In the genomic region with DNA sequence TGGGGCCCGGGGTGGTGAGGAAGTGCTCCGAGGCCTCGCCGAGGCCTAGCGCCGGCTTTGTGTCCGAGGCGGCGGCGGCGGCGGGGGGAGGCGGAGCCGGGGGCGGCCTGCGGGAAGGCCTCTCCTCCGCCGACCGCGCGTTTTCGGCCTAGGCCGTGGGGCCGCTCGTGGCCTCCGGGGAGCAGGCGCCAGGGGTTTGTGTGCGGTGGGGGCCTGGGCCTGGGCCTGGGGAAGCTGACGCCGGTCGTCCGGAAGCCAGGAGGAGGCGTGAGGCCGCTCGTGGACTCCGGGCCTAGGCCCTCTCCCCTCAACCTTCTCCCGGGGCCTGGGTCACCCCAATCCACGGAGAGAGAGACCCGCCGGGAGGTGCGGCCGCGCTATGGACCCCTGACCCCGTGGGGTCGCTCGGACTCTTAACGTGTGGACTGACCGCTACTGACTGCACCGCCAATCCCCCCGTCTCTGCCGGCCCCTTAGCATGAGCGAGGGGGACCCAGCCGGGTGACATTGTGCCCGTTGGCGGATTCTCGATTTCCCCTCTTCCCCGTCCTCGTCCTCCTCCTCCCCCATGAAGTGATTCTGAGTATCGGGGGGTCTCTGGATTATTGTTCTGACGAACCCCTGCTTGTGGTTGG, we compare ENCODE assay signal across 1 cellular context.
TF ChIP-seq lines count a peak whose summit lies in the region.

No MANE protein-coding gene starts in this region.

TF ChIP-seq in K562, 482 proteins besides CTCF, POLR2A, EP300 and RAD21 (continued from another document and continues in another):
- TF ChIP-seq, protein P1, sequence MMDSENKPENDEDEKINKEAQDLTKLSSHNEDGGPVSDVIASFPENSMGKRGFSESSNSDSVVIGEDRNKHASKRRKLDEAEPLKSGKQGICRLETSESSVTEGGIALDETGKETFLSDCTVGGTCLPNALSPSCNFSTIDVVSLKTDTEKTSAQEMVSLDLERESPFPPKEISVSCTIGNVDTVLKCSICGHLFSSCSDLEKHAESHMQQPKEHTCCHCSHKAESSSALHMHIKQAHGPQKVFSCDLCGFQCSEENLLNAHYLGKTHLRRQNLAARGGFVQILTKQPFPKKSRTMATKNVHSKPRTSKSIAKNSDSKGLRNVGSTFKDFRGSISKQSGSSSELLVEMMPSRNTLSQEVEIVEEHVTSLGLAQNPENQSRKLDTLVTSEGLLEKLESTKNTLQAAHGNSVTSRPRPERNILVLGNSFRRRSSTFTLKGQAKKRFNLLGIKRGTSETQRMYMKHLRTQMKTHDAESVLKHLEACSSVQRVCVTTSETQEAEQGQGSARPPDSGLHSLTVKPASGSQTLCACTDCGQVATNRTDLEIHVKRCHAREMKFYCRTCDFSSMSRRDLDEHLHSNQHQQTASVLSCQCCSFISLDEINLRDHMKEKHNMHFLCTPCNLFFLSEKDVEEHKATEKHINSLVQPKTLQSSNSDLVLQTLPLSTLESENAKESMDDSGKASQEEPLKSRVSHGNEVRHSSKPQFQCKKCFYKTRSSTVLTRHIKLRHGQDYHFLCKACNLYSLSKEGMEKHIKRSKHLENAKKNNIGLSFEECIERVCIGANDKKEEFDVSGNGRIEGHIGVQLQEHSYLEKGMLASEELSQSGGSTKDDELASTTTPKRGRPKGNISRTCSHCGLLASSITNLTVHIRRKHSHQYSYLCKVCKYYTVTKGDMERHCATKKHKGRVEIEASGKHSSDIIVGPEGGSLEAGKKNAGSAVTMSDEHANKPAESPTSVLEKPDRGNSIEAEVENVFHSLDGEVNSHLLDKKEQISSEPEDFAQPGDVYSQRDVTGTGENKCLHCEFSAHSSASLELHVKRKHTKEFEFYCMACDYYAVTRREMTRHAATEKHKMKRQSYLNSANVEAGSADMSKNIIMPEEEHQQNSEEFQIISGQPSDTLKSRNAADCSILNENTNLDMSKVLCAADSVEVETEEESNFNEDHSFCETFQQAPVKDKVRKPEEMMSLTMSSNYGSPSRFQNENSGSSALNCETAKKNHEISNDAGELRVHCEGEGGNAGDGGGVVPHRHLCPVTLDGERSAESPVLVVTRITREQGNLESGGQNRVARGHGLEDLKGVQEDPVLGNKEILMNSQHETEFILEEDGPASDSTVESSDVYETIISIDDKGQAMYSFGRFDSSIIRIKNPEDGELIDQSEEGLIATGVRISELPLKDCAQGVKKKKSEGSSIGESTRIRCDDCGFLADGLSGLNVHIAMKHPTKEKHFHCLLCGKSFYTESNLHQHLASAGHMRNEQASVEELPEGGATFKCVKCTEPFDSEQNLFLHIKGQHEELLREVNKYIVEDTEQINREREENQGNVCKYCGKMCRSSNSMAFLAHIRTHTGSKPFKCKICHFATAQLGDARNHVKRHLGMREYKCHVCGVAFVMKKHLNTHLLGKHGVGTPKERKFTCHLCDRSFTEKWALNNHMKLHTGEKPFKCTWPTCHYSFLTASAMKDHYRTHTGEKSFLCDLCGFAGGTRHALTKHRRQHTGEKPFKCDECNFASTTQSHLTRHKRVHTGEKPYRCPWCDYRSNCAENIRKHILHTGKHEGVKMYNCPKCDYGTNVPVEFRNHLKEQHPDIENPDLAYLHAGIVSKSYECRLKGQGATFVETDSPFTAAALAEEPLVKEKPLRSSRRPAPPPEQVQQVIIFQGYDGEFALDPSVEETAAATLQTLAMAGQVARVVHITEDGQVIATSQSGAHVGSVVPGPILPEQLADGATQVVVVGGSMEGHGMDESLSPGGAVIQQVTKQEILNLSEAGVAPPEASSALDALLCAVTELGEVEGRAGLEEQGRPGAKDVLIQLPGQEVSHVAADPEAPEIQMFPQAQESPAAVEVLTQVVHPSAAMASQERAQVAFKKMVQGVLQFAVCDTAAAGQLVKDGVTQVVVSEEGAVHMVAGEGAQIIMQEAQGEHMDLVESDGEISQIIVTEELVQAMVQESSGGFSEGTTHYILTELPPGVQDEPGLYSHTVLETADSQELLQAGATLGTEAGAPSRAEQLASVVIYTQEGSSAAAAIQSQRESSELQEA (IDR thresholded peaks at IDR 0.05; ENCODE audit: low read depth), result no peak
- TF ChIP-seq KDM4B (IDR thresholded peaks at IDR 0.05; ENCODE audit: borderline replicate concordance in 2 of 2, low read depth in 1 of 2) (no peak), LCOR (CRISPR knock-in tag; IDR thresholded peaks at IDR 0.05) (0 out of 2 replicates have a peak, but pooled peaks have one; percentile 3), RBM39 (optimal IDR thresholded peaks at IDR 0.05; ENCODE audit: low read depth, low read length) (no peak), NFATC3 (IDR thresholded peaks at IDR 0.05) (no peak), ZNF717 (CRISPR knock-in tag; IDR thresholded peaks at IDR 0.05) (no peak), NR4A1 (CRISPR knock-in tag; IDR thresholded peaks at IDR 0.05) (no peak), NR4A1 (tag; IDR thresholded peaks at IDR 0.05) (no peak), E2F6 (IDR thresholded peaks at IDR 0.05; ENCODE audit: borderline replicate concordance in 1 of 2, extremely low read depth in 1 of 2, insufficient read depth in 1 of 2, insufficient read length in 1 of 2, low read depth in 1 of 2, low read length in 1 of 2, poor library complexity in 1 of 2, severe bottlenecking in 1 of 2) (peak in 1 of 2 experiments; percentile 14), TRIM28 (IDR thresholded peaks at IDR 0.05) (no peak), CAMTA2 (CRISPR knock-in tag; conservative IDR thresholded peaks at IDR 0.05) (no peak), SMAD1 (IDR thresholded peaks at IDR 0.05; ENCODE audit: low read depth, low read length, partially characterized antibody) (no peak), CHCHD3 (CRISPR knock-in tag; IDR thresholded peaks at IDR 0.05) (no peak), SAFB2 (IDR thresholded peaks at IDR 0.05; ENCODE audit: borderline replicate concordance, low read depth, low read length, severe bottlenecking) (no peak), KDM1A (IDR thresholded peaks at IDR 0.05) (no peak), ZNF217 (CRISPR knock-in tag; IDR thresholded peaks at IDR 0.05) (no peak), HDGF (IDR thresholded peaks at IDR 0.05) (no peak), RHOXF2B (CRISPR knock-in tag; conservative IDR thresholded peaks at IDR 0.05) (no peak), ZZZ3 (IDR thresholded peaks at IDR 0.05) (no peak), ZNF695 (CRISPR knock-in tag; IDR thresholded peaks at IDR 0.05) (no peak), STAG1 (CRISPR knock-in tag; IDR thresholded peaks at IDR 0.05; ENCODE audit: borderline replicate concordance) (0 out of 2 replicates have a peak, but pooled peaks have one; percentile 25), NR3C1 (CRISPR knock-in tag; IDR thresholded peaks at IDR 0.05) (0 out of 2 replicates have a peak, but pooled peaks have one; percentile 28), NR1H2 (CRISPR knock-in tag; IDR thresholded peaks at IDR 0.05) (no peak), HDAC8 (tag; IDR thresholded peaks at IDR 0.05) (no peak), BMI1 (IDR thresholded peaks at IDR 0.05; ENCODE audit: low read length) (no peak), ZNF445 (CRISPR knock-in tag; IDR thresholded peaks at IDR 0.05; ENCODE audit: low read depth) (no peak), MTA3 (IDR thresholded peaks at IDR 0.05; ENCODE audit: borderline replicate concordance) (no peak), TARDBP (IDR thresholded peaks at IDR 0.05) (no peak), ETV6 (IDR thresholded peaks at IDR 0.05; ENCODE audit: borderline replicate concordance in 1 of 2, low read depth in 2 of 2, low read length in 1 of 2) (no peak), ETV6 (CRISPR knock-in tag; IDR thresholded peaks at IDR 0.05; ENCODE audit: borderline replicate concordance) (no peak), NFE2L1 (tag; IDR thresholded peaks at IDR 0.05; ENCODE audit: borderline replicate concordance, low read depth) (no peak)
- TF ChIP-seq, protein P2, sequence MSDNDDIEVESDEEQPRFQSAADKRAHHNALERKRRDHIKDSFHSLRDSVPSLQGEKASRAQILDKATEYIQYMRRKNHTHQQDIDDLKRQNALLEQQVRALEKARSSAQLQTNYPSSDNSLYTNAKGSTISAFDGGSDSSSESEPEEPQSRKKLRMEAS (CRISPR knock-in tag; IDR thresholded peaks at IDR 0.05), result no peak
- TF ChIP-seq, protein P3, sequence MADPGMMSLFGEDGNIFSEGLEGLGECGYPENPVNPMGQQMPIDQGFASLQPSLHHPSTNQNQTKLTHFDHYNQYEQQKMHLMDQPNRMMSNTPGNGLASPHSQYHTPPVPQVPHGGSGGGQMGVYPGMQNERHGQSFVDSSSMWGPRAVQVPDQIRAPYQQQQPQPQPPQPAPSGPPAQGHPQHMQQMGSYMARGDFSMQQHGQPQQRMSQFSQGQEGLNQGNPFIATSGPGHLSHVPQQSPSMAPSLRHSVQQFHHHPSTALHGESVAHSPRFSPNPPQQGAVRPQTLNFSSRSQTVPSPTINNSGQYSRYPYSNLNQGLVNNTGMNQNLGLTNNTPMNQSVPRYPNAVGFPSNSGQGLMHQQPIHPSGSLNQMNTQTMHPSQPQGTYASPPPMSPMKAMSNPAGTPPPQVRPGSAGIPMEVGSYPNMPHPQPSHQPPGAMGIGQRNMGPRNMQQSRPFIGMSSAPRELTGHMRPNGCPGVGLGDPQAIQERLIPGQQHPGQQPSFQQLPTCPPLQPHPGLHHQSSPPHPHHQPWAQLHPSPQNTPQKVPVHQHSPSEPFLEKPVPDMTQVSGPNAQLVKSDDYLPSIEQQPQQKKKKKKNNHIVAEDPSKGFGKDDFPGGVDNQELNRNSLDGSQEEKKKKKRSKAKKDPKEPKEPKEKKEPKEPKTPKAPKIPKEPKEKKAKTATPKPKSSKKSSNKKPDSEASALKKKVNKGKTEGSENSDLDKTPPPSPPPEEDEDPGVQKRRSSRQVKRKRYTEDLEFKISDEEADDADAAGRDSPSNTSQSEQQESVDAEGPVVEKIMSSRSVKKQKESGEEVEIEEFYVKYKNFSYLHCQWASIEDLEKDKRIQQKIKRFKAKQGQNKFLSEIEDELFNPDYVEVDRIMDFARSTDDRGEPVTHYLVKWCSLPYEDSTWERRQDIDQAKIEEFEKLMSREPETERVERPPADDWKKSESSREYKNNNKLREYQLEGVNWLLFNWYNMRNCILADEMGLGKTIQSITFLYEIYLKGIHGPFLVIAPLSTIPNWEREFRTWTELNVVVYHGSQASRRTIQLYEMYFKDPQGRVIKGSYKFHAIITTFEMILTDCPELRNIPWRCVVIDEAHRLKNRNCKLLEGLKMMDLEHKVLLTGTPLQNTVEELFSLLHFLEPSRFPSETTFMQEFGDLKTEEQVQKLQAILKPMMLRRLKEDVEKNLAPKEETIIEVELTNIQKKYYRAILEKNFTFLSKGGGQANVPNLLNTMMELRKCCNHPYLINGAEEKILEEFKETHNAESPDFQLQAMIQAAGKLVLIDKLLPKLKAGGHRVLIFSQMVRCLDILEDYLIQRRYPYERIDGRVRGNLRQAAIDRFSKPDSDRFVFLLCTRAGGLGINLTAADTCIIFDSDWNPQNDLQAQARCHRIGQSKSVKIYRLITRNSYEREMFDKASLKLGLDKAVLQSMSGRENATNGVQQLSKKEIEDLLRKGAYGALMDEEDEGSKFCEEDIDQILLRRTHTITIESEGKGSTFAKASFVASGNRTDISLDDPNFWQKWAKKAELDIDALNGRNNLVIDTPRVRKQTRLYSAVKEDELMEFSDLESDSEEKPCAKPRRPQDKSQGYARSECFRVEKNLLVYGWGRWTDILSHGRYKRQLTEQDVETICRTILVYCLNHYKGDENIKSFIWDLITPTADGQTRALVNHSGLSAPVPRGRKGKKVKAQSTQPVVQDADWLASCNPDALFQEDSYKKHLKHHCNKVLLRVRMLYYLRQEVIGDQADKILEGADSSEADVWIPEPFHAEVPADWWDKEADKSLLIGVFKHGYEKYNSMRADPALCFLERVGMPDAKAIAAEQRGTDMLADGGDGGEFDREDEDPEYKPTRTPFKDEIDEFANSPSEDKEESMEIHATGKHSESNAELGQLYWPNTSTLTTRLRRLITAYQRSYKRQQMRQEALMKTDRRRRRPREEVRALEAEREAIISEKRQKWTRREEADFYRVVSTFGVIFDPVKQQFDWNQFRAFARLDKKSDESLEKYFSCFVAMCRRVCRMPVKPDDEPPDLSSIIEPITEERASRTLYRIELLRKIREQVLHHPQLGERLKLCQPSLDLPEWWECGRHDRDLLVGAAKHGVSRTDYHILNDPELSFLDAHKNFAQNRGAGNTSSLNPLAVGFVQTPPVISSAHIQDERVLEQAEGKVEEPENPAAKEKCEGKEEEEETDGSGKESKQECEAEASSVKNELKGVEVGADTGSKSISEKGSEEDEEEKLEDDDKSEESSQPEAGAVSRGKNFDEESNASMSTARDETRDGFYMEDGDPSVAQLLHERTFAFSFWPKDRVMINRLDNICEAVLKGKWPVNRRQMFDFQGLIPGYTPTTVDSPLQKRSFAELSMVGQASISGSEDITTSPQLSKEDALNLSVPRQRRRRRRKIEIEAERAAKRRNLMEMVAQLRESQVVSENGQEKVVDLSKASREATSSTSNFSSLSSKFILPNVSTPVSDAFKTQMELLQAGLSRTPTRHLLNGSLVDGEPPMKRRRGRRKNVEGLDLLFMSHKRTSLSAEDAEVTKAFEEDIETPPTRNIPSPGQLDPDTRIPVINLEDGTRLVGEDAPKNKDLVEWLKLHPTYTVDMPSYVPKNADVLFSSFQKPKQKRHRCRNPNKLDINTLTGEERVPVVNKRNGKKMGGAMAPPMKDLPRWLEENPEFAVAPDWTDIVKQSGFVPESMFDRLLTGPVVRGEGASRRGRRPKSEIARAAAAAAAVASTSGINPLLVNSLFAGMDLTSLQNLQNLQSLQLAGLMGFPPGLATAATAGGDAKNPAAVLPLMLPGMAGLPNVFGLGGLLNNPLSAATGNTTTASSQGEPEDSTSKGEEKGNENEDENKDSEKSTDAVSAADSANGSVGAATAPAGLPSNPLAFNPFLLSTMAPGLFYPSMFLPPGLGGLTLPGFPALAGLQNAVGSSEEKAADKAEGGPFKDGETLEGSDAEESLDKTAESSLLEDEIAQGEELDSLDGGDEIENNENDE (IDR thresholded peaks at IDR 0.05; ENCODE audit: low read depth, low read length), result no peak
- TF ChIP-seq, protein P4, sequence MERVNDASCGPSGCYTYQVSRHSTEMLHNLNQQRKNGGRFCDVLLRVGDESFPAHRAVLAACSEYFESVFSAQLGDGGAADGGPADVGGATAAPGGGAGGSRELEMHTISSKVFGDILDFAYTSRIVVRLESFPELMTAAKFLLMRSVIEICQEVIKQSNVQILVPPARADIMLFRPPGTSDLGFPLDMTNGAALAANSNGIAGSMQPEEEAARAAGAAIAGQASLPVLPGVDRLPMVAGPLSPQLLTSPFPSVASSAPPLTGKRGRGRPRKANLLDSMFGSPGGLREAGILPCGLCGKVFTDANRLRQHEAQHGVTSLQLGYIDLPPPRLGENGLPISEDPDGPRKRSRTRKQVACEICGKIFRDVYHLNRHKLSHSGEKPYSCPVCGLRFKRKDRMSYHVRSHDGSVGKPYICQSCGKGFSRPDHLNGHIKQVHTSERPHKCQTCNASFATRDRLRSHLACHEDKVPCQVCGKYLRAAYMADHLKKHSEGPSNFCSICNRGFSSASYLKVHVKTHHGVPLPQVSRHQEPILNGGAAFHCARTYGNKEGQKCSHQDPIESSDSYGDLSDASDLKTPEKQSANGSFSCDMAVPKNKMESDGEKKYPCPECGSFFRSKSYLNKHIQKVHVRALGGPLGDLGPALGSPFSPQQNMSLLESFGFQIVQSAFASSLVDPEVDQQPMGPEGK (CRISPR knock-in tag; IDR thresholded peaks at IDR 0.05; ENCODE audit: borderline replicate concordance), result no peak
